1 cellular context compared by ENCODE assay signal in genomic region chr17:61579961-61580360, GRCh38.
A peak's percentile ranks its signal among the peaks of the same experiment; 100 is the strongest.
TF ChIP-seq lines count a peak whose summit lies in the region.

No MANE protein-coding gene starts in this region.

TF ChIP-seq in HepG2, 621 proteins besides CTCF, POLR2A, EP300 and RAD21 (continued from another document and continues in another):
- TF ChIP-seq ZNF275 (CRISPR knock-in tag; IDR thresholded peaks at IDR 0.05; ENCODE audit: borderline replicate concordance) (0 out of 2 replicates have a peak, but pooled peaks have one; percentile 69), KMT2B (CRISPR knock-in tag; IDR thresholded peaks at IDR 0.05) (peak; percentile 49; the same call in 1 of the 2 replicates), HNF4A (CRISPR knock-in tag; IDR thresholded peaks at IDR 0.05) (peak; percentile 46; the same call in 1 of the 2 replicates), MEIS2 (CRISPR knock-in tag; IDR thresholded peaks at IDR 0.05) (0 out of 2 replicates have a peak, but pooled peaks have one; percentile 18), ZNF180 (CRISPR knock-in tag; IDR thresholded peaks at IDR 0.05; ENCODE audit: borderline replicate concordance, low read depth) (no peak), ZNF740 (CRISPR knock-in tag; IDR thresholded peaks at IDR 0.05) (no peak), FOXO4 (CRISPR knock-in tag; conservative IDR thresholded peaks at IDR 0.05) (no peak), GMEB1 (CRISPR knock-in tag; IDR thresholded peaks at IDR 0.05; ENCODE audit: borderline replicate concordance) (peak; percentile 33; the same call in 1 of the 2 replicates), ZNF24 (IDR thresholded peaks at IDR 0.05) (no peak), SOX6 (IDR thresholded peaks at IDR 0.05) (no peak), SOX6 (CRISPR knock-in tag; IDR thresholded peaks at IDR 0.05) (peak; percentile 50), HOMEZ (CRISPR knock-in tag; IDR thresholded peaks at IDR 0.05; ENCODE audit: low read depth) (no peak), RFX1 (IDR thresholded peaks at IDR 0.05) (no peak), GPN1 (CRISPR knock-in tag; IDR thresholded peaks at IDR 0.05; ENCODE audit: borderline replicate concordance) (no peak), ZNF510 (CRISPR knock-in tag; IDR thresholded peaks at IDR 0.05; ENCODE audit: low read depth) (no peak), FOSL2 (CRISPR knock-in tag; IDR thresholded peaks at IDR 0.05) (peak; percentile 39), IRF2 (CRISPR knock-in tag; IDR thresholded peaks at IDR 0.05) (peak; percentile 56; the same call in 1 of the 2 replicates), BRF2 (CRISPR knock-in tag; IDR thresholded peaks at IDR 0.05) (0 out of 2 replicates have a peak, but pooled peaks have one; percentile 38), ARID5B (CRISPR knock-in tag; IDR thresholded peaks at IDR 0.05) (peak; percentile 50; the same call in 1 of the 2 replicates), MEF2D (CRISPR knock-in tag; IDR thresholded peaks at IDR 0.05) (no peak), ZNF501 (CRISPR knock-in tag; IDR thresholded peaks at IDR 0.05) (no peak), ZNF547 (CRISPR knock-in tag; IDR thresholded peaks at IDR 0.05) (0 out of 2 replicates have a peak, but pooled peaks have one; percentile 37), ZNF678 (CRISPR knock-in tag; IDR thresholded peaks at IDR 0.05) (no peak), RFXAP (CRISPR knock-in tag; IDR thresholded peaks at IDR 0.05; ENCODE audit: borderline replicate concordance) (0 out of 2 replicates have a peak, but pooled peaks have one; percentile 35), GZF1 (CRISPR knock-in tag; IDR thresholded peaks at IDR 0.05) (0 out of 2 replicates have a peak, but pooled peaks have one; percentile 32), PHF8 (CRISPR knock-in tag; IDR thresholded peaks at IDR 0.05) (peak; percentile 32; the same call in 1 of the 2 replicates), PATZ1 (CRISPR knock-in tag; IDR thresholded peaks at IDR 0.05) (peak; percentile 75), SALL2 (CRISPR knock-in tag; IDR thresholded peaks at IDR 0.05) (0 out of 2 replicates have a peak, but pooled peaks have one; percentile 52), SETDB1 (CRISPR knock-in tag; IDR thresholded peaks at IDR 0.05; ENCODE audit: borderline replicate concordance) (no peak), ZFP62 (CRISPR knock-in tag; IDR thresholded peaks at IDR 0.05) (no peak), PAXIP1 (CRISPR knock-in tag; conservative IDR thresholded peaks at IDR 0.05) (0 out of 2 replicates have a peak, but pooled peaks have one; percentile 21), IKZF4 (CRISPR knock-in tag; IDR thresholded peaks at IDR 0.05; ENCODE audit: borderline replicate concordance, low read depth, not compliant biosample characterization) (no peak), HNRNPH1 (optimal IDR thresholded peaks at IDR 0.05; ENCODE audit: low read depth, low read length) (no peak), HIVEP1 (CRISPR knock-in tag; IDR thresholded peaks at IDR 0.05) (no peak), ZNF326 (CRISPR knock-in tag; IDR thresholded peaks at IDR 0.05; ENCODE audit: borderline replicate concordance) (no peak), ZNF761 (CRISPR knock-in tag; conservative IDR thresholded peaks at IDR 0.05) (no peak), SIN3B (IDR thresholded peaks at IDR 0.05; ENCODE audit: low read length) (no peak), TEF (CRISPR knock-in tag; IDR thresholded peaks at IDR 0.05) (no peak), NFKBIZ (CRISPR knock-in tag; IDR thresholded peaks at IDR 0.05) (no peak), SNAPC2 (CRISPR knock-in tag; IDR thresholded peaks at IDR 0.05) (0 out of 2 replicates have a peak, but pooled peaks have one; percentile 38), FOXJ3 (CRISPR knock-in tag; IDR thresholded peaks at IDR 0.05; ENCODE audit: borderline replicate concordance) (peak; percentile 41; the same call in 1 of the 2 replicates), TARDBP (CRISPR knock-in tag; IDR thresholded peaks at IDR 0.05) (0 out of 2 replicates have a peak, but pooled peaks have one; percentile 34), TEAD2 (CRISPR knock-in tag; IDR thresholded peaks at IDR 0.05) (no peak), CREM (IDR thresholded peaks at IDR 0.05) (0 out of 2 replicates have a peak, but pooled peaks have one; percentile 33), CREM (CRISPR knock-in tag; IDR thresholded peaks at IDR 0.05) (no peak)
